ENCODE assay signal across 10 cellular contexts in the genomic region with DNA sequence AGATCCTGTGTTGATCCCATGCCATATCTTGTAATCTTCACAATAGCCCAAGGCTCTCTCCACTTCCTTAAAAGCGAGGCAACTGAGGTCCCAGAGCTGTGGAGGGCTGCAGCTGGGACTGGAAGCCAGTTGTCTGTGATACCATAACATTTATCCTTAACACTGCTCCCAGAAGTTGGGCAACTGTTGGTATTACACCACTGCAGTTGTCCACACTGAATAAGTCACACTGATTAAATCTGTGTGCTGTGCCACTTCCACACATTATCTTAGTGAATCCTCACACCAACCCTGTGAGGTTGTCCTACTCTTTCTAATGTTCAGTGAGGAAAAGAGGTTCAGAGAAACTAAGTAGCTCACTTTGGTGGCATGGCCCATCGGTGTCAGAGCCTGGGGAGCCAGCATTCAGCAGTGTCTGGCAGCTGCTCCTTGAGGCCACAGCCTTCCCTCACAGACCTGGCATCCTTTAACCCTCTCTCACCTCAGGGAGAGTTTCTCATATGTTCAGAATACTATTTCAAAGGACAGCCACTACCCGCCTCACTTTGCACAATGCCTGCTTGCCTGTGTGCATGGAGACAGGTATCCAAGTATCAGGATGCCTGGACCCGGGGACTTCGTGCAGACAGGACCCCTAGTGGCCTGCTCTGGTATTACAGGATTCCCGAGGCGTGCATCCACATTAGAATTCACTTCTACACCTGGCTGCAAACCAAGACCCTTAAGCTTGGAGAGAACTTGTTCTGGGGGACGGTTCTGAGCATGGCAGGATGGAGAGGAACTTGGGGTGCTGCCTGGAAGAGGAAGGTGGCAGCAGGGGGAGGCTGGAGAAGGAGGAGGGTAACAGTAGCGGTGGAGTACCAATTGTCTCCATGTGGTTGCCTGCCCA.
DNase-seq lines count a peak whose midpoint lies in the region; ATAC-seq, FAIRE-seq and TF ChIP-seq lines count a peak whose summit lies in the region.
"Had no signal": no experiment of that assay in that cellular context is flagged by ENCODE, and none has a peak within 500 bp of the region (broad histone marks: within the 10 kb centered on the region; RNA-seq: fewer than 3 reads in every experiment).

No MANE protein-coding gene starts in this region.

- no peak overlapping the region for H3K4me2 ChIP-seq in keratinocyte (ENCODE audit: control insufficient read depth, extremely low read depth, insufficient read depth, low read depth, low read length)

- H3K9me3 Mint-ChIP-seq in T-cell (no peaks in the 10 kb centered on the region), MCF 10A (ENCODE audit: unreplicated experiment) (no peaks in the 10 kb centered on the region)

- H3K9me1 ChIP-seq in keratinocyte (ENCODE audit: control insufficient read depth, extremely low read depth, insufficient read depth, low read length): no peaks in the 10 kb centered on the region

- H3K9me3 ChIP-seq in keratinocyte (ENCODE audit: control insufficient read depth, low read depth, low read length): no peaks in the 10 kb centered on the region

- no peak overlapping the region for H2AFZ ChIP-seq in keratinocyte (ENCODE audit: control insufficient read depth, low read length)

- TF ChIP-seq CTCF in MCF 10A (IDR thresholded peaks at IDR 0.05; ENCODE audit: unreplicated experiment) (peak; percentile 77), keratinocyte (optimal IDR thresholded peaks at IDR 0.05 in 1 of 3, IDR thresholded peaks at IDR 0.05 in 1 of 3, conservative IDR thresholded peaks at IDR 0.05 in 1 of 3; ENCODE audit: extremely low read depth in 1 of 3, insufficient read depth in 2 of 3, low read length in 3 of 3) (peak; percentile 90 to 93 (median 90))

- no peak overlapping the region for H3K27ac ChIP-seq in keratinocyte (ENCODE audit: control insufficient read depth, insufficient read depth, low read length)

- no peak for ATAC-seq in T-cell (replicated peaks in 1 of 4)
- ATAC-seq in HG03521 (IDR thresholded peaks at IDR 0.05; ENCODE audit: unreplicated experiment): no peak

- DNase-seq in DMS 273 (lab: John Stamatoyannopoulos, UW; ENCODE audit: unreplicated experiment) (peak; percentile 74), DMS 273 treated with DMSO at 0.1 percent for 48 hours (lab: John Stamatoyannopoulos, UW) (no peak), LoVo (ENCODE audit: low spot score) (peak; percentile 61), T-cell (peak in 22 of 34 experiments; percentile 3 to 39 (median 24)), MCF 10A (ENCODE audit: unreplicated experiment) (peak; percentile 60), keratinocyte (ENCODE audit: low read depth, low spot score) (no peak)
- DNase-seq in stimulated activated CD4-positive, alpha-beta T cell treated with anti-CD3 and anti-CD28 coated beads, Interleukin-1b, Interleukin-23, amount 100 ng/mL, for 24 hours (ENCODE audit: low read depth in 4 of 4, low spot score in 1 of 4): peak; percentile 17 to 34 (median 27)

- H3K4me3 Mint-ChIP-seq in T-cell (no peak overlapping the region), MCF 10A (ENCODE audit: unreplicated experiment) (no peak overlapping the region)

- dilution Hi-C loops in keratinocyte (cut with MboI; ENCODE audit: extremely low pct_ligation_motif_present, low sequenced_read_pairs): no loop called here

- no peaks in the 10 kb centered on the region for H3K36me3 ChIP-seq in keratinocyte (ENCODE audit: control insufficient read depth in 2 of 2, extremely low read depth in 1 of 2, insufficient read depth in 2 of 2, low read length in 2 of 2)

- H3K27me3 Mint-ChIP-seq in T-cell (peaks cover 6 to 32% of the 10 kb centered on the region in 2 donors), MCF 10A (ENCODE audit: insufficient read depth, unreplicated experiment) (peaks cover 48% of the 10 kb centered on the region)

- H3K4me1 ChIP-seq in keratinocyte (ENCODE audit: control insufficient read depth, extremely low read depth, insufficient read depth, low read length): no peaks in the 10 kb centered on the region

- POLR2A ChIA-PET in T-cell (lab: Charles Lee) (no interaction called here), MCF 10A (lab: Yijun Ruan, JAX) (interaction anchor here (1.1 kb wide), 1 partner anchor 393 kb away, joined by 3 read pairs; no protein-coding TSS in a partner anchor)

- H3K27me3 ChIP-seq in keratinocyte (ENCODE audit: control insufficient read depth, extremely low read depth, insufficient read depth, low read length): peaks cover 3% of the 10 kb centered on the region

- intact Hi-C loops in MCF 10A (cut with micrococcal nuclease): loop anchor here (1.0 to 10.0 kb wide), 3 partner anchors 115 to 313 kb away; partner anchors contain the start of gene GRIK4

- peak overlapping the region in 1 of 2 donors; percentile 79 for H3K27ac Mint-ChIP-seq in T-cell
- no peak overlapping the region for H3K27ac Mint-ChIP-seq in MCF 10A (ENCODE audit: low read depth, unreplicated experiment)

- no peak overlapping the region for H3K4me3 ChIP-seq in keratinocyte (ENCODE audit: control insufficient read depth in 2 of 3, extremely low read depth in 1 of 3, insufficient read depth in 2 of 3, low read depth in 1 of 3, low read length in 3 of 3)

- no peaks in the 10 kb centered on the region for H4K20me1 ChIP-seq in keratinocyte (ENCODE audit: control insufficient read depth, extremely low read depth, insufficient read depth, low read length)

- no peaks in the 10 kb centered on the region for H3K79me2 ChIP-seq in keratinocyte (ENCODE audit: control insufficient read depth, insufficient read depth, low read length)

- CTCF ChIA-PET in T-cell (lab: Charles Lee) (interaction anchor here (0.6 to 1.1 kb wide), 3 partner anchors 12 to 221 kb away, joined by 3 read pairs; no protein-coding TSS in a partner anchor), MCF 10A (lab: Yijun Ruan, JAX) (interaction anchor here (0.6 to 2.6 kb wide), 46 partner anchors 8 to 1825 kb away, joined by 3 to 14 read pairs (median 4); no protein-coding TSS in a partner anchor)

- BruUV-seq in MCF 10A (replicated peaks; lab: Mats Ljungman, UMichigan): no TSS peak

- FAIRE-seq in keratinocyte (lab: Jason Lieb, UNC): peak; percentile 73
- FAIRE-seq: A204.1, colon had no signal

- H3K36me3 Mint-ChIP-seq in T-cell: no peaks in the 10 kb centered on the region
- no peaks in the 10 kb centered on the region for H3K36me3 Mint-ChIP-seq in MCF 10A (ENCODE audit: insufficient read depth, unreplicated experiment)

- H3K4me1 Mint-ChIP-seq in T-cell (peaks cover 0 to 5% (median 2%) of the 10 kb centered on the region in 3 donors), MCF 10A (ENCODE audit: insufficient read depth, unreplicated experiment) (no peaks in the 10 kb centered on the region)

- H3K9ac ChIP-seq in keratinocyte (ENCODE audit: control insufficient read depth, extremely low read depth, insufficient read depth, low read length): no peak overlapping the region

Comparison
In these comparisons a context has a peak if more than half of its experiments do, and no peak if none do; other contexts are left out.
1. DNase-seq: peak in DMS 273 (single experiment), LoVo (single experiment), T-cell (22 of 34), MCF 10A (single experiment) and stimulated activated CD4-positive, alpha-beta T cell treated with anti-CD3 and anti-CD28 coated beads, Interleukin-1b, Interleukin-23, amount 100 ng/mL, for 24 hours (4 of 4); none in DMS 273 treated with DMSO at 0.1 percent for 48 hours (single experiment) and keratinocyte (single experiment).